Comparison of ENCODE assay signal across 16 cellular contexts in genomic region chr1:31647106-31647505, GRCh38. TPM values are rescaled to one million over a fixed set of nuclear protein-coding genes. Genes with fewer than 3 reads are reported as not detected.
DNase-seq lines count a peak whose midpoint lies in the region; ATAC-seq lines count a peak whose summit lies in the region.
"Had no signal": no experiment of that assay in that cellular context is flagged by ENCODE, and none has a peak within 500 bp of the region (broad histone marks: within the 10 kb centered on the region; RNA-seq: fewer than 3 reads in every experiment).

No MANE protein-coding gene starts in this region.

- no peak overlapping the region for H3K27ac Mint-ChIP-seq in activated T-cell treated with anti-CD3 and anti-CD28 coated beads, Interleukin-2, amount 50 U/mL, for 72 hours
- H3K27ac Mint-ChIP-seq in T-cell: no peak overlapping the region
- H3K27ac Mint-ChIP-seq in stimulated activated effector memory CD8-positive, alpha-beta T cell treated with anti-CD3 and anti-CD28 coated beads, Interleukin-12 subunit alpha, Interleukin-12 subunit beta, amount 100 ng/mL, for 72 hours: no peak overlapping the region

- CTCF ChIA-PET in T-cell (lab: Charles Lee): interaction anchor here in 1 of 2 donors (1.4 kb wide), 1 partner anchor 113 kb away, joined by 3 read pairs; no protein-coding TSS in a partner anchor

- no peak for DNase-seq in activated T-cell treated with anti-CD3 and anti-CD28 coated beads, Interleukin-2, amount 50 U/mL, for 72 hours
- DNase-seq in activated T-cell treated with anti-CD3 and anti-CD28 coated beads, Interleukin-2, amount 50 U/mL, for 48 hours: no peak
- no peak for DNase-seq in T-cell
- peak; percentile 90 for DNase-seq in hepatic stellate cell (ENCODE audit: low spot score)
- DNase-seq in stimulated activated effector memory CD8-positive, alpha-beta T cell treated with anti-CD3 and anti-CD28 coated beads, Interleukin-12 subunit alpha, Interleukin-12 subunit beta, amount 100 ng/mL, for 72 hours (ENCODE audit: low spot score in 2 of 2): no peak
- DNase-seq in NCI-H345 (lab: John Stamatoyannopoulos, UW): no peak
- DNase-seq: DMS79; effector memory CD4-positive, alpha-beta T cell; GOT3; NCI-H526 treated with DMSO at 0.1 percent for 48 hours; Right ventricle myocardium superior; stimulated activated CD4-positive, alpha-beta T cell treated with anti-CD3 and anti-CD28 coated beads, Interleukin-12 subunit alpha, Interleukin-12 subunit beta, amount 100 ng/mL, for 4 hours; testis had no signal

- no peaks in the 10 kb centered on the region for H3K9me3 Mint-ChIP-seq in activated T-cell treated with anti-CD3 and anti-CD28 coated beads, Interleukin-2, amount 50 U/mL, for 72 hours
- H3K9me3 Mint-ChIP-seq in T-cell: no peaks in the 10 kb centered on the region
- H3K9me3 Mint-ChIP-seq in stimulated activated effector memory CD8-positive, alpha-beta T cell treated with anti-CD3 and anti-CD28 coated beads, Interleukin-12 subunit alpha, Interleukin-12 subunit beta, amount 100 ng/mL, for 72 hours: no peaks in the 10 kb centered on the region

- POLR2A ChIA-PET in T-cell (lab: Charles Lee): interaction anchor here in 1 of 2 donors (0.6 kb wide), 1 partner anchor 86 kb away, joined by 3 read pairs; no protein-coding TSS in a partner anchor

- no peak for ATAC-seq in activated T-cell treated with anti-CD3 and anti-CD28 coated beads, Interleukin-2, amount 50 U/mL, for 72 hours (replicated peaks in 1 of 2)
- ATAC-seq in T-cell (replicated peaks in 1 of 4) (no peak), GM18867 (IDR thresholded peaks at IDR 0.05; ENCODE audit: unreplicated experiment) (no peak), GM21447 (IDR thresholded peaks at IDR 0.05; ENCODE audit: unreplicated experiment) (no peak)
- ATAC-seq in stimulated activated effector memory CD8-positive, alpha-beta T cell treated with anti-CD3 and anti-CD28 coated beads, Interleukin-12 subunit alpha, Interleukin-12 subunit beta, amount 100 ng/mL, for 72 hours: no peak

- H3K27me3 Mint-ChIP-seq in activated T-cell treated with anti-CD3 and anti-CD28 coated beads, Interleukin-2, amount 50 U/mL, for 72 hours (ENCODE audit: low read depth): no peaks in the 10 kb centered on the region
- H3K27me3 Mint-ChIP-seq in T-cell: no peaks in the 10 kb centered on the region

- peaks cover 29% of the 10 kb centered on the region for H3K4me1 Mint-ChIP-seq in activated T-cell treated with anti-CD3 and anti-CD28 coated beads, Interleukin-2, amount 50 U/mL, for 72 hours (ENCODE audit: low read depth)
- peaks cover 34 to 47% (median 44%) of the 10 kb centered on the region in 3 donors for H3K4me1 Mint-ChIP-seq in T-cell
- peaks cover 27% of the 10 kb centered on the region for H3K4me1 Mint-ChIP-seq in stimulated activated effector memory CD8-positive, alpha-beta T cell treated with anti-CD3 and anti-CD28 coated beads, Interleukin-12 subunit alpha, Interleukin-12 subunit beta, amount 100 ng/mL, for 72 hours

- peak overlapping the region; percentile 43 to 93 for H3K4me3 Mint-ChIP-seq in activated T-cell treated with anti-CD3 and anti-CD28 coated beads, Interleukin-2, amount 50 U/mL, for 72 hours
- H3K4me3 Mint-ChIP-seq in T-cell: peak overlapping the region; percentile 1 to 94 (median 17)
- peak overlapping the region; percentile 99 for H3K4me3 Mint-ChIP-seq in stimulated activated effector memory CD8-positive, alpha-beta T cell treated with anti-CD3 and anti-CD28 coated beads, Interleukin-12 subunit alpha, Interleukin-12 subunit beta, amount 100 ng/mL, for 72 hours

- H3K36me3 Mint-ChIP-seq in activated T-cell treated with anti-CD3 and anti-CD28 coated beads, Interleukin-2, amount 50 U/mL, for 72 hours (ENCODE audit: insufficient read depth in 2 of 2): peaks cover 0 to 3% of the 10 kb centered on the region in 2 donors
- H3K36me3 Mint-ChIP-seq in T-cell: no peaks in the 10 kb centered on the region
- H3K36me3 Mint-ChIP-seq in stimulated activated effector memory CD8-positive, alpha-beta T cell treated with anti-CD3 and anti-CD28 coated beads, Interleukin-12 subunit alpha, Interleukin-12 subunit beta, amount 100 ng/mL, for 72 hours: peaks cover 16% of the 10 kb centered on the region

RNA-seq across cellular contexts. Expression of gene PEF1, which starts 2.4 kb away (rescaled TPM):
- 10 to 100 TPM; 55.1 to 63.1 TPM for total RNA-seq in activated T-cell treated with anti-CD3 and anti-CD28 coated beads, Interleukin-2, amount 50 U/mL, for 72 hours
- 10 to 100 TPM; 38.7 to 49.8 (median 42.4) TPM for total RNA-seq in T-cell

RNA-seq across cellular contexts. Expression of gene HCRTR1, which starts 29.6 kb away (rescaled TPM):
- not detected for total RNA-seq in activated T-cell treated with anti-CD3 and anti-CD28 coated beads, Interleukin-2, amount 50 U/mL, for 72 hours
- total RNA-seq in T-cell: not detected
- total RNA-seq: kidney epithelial cell had no signal

RNA-seq across cellular contexts. Expression of gene COL16A1, which starts 56.7 kb away (rescaled TPM):
- under 1 TPM; 0.49 to 0.82 TPM for total RNA-seq in activated T-cell treated with anti-CD3 and anti-CD28 coated beads, Interleukin-2, amount 50 U/mL, for 72 hours
- total RNA-seq in T-cell: under 1 TPM in 3 of 5 donors, not detected in 2; 0.41 to 0.67 (median 0.59) TPM

Comparison
In these comparisons a context has a peak if more than half of its experiments do, and no peak if none do; other contexts are left out.
1. H3K4me3 Mint-ChIP-seq: peak in every context shown above with its lines; median percentile 99 in stimulated activated effector memory CD8-positive, alpha-beta T cell treated with anti-CD3 and anti-CD28 coated beads, Interleukin-12 subunit alpha, Interleukin-12 subunit beta, amount 100 ng/mL, for 72 hours; 68 in activated T-cell treated with anti-CD3 and anti-CD28 coated beads, Interleukin-2, amount 50 U/mL, for 72 hours; 17 in T-cell.